29 cellular contexts compared by ENCODE assay signal in the genomic region with DNA sequence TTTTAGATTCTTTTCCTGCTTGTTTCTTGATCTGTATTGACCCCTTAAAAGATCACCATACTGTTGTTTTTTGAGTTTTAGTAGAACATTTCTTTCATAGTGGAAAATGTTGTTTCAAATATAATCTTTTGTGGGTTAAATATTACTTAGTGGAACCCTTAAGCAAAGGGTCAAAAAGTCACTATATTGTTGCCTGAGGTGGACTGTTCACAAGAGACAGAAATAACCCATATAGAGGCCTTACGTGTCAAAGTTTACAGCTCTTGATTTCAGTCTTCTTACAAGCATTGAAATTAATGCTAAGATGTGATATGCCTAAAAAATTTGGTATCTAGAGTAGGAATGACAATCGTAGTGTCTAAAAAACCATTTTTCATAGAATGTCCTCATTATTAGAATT. TPM values are rescaled to one million over a fixed set of nuclear protein-coding genes. Genes with fewer than 3 reads are reported as not detected.
DNase-seq lines count a peak whose midpoint lies in the region; ATAC-seq and TF ChIP-seq lines count a peak whose summit lies in the region.
"Had no signal": no experiment of that assay in that cellular context is flagged by ENCODE, and none has a peak within 500 bp of the region (broad histone marks: within the 10 kb centered on the region; RNA-seq: fewer than 3 reads in every experiment).

No MANE protein-coding gene starts in this region.

- no peak overlapping the region for H4K91ac ChIP-seq in mesenchymal stem cell (ENCODE audit: low read length)

- no peaks in the 10 kb centered on the region for H3K9me3 ChIP-seq in SK-N-MC (ENCODE audit: low read depth, low read length)
- no peaks in the 10 kb centered on the region for H3K9me3 ChIP-seq in mesenchymal stem cell (ENCODE audit: control insufficient read depth, low read length)
- H3K9me3 ChIP-seq in skeletal muscle tissue (ENCODE audit: control insufficient read depth in 3 of 3, low read length in 3 of 3), result no peaks in the 10 kb centered on the region
- H3K9me3 ChIP-seq: adrenal gland, Caco-2 had no signal

- DNase-seq in SK-N-MC (ENCODE audit: low read depth, low spot score) (no peak), mesenchymal stem cell (no peak), GM10266 (ENCODE audit: extremely low spot score) (no peak), NCI-H2196 treated with DMSO at 0.1 percent for 48 hours (lab: John Stamatoyannopoulos, UW; ENCODE audit: unreplicated experiment) (no peak)
- DNase-seq: activated CD4-positive, alpha-beta T cell treated with anti-CD3 and anti-CD28 coated beads, Interleukin-2, amount 50 U/mL, for 4 hours; activated CD4-positive, CD25-positive, alpha-beta regulatory T cell; activated naive CD4-positive, alpha-beta T cell treated with Interleukin-2 at 50 U/mL for 16 hours; adrenal gland; Caco-2; effector memory CD4-positive, alpha-beta T cell; foreskin keratinocyte; Karpas-422; left colon; mesendoderm; naive B cell; NCI-H1694; NCI-H510A treated with DMSO at 0.1 percent for 48 hours; PC-3; Right ventricle myocardium superior; stimulated activated CD4-positive, alpha-beta T cell treated with anti-CD3 and anti-CD28 coated beads, Interleukin-12 subunit alpha, Interleukin-12 subunit beta, amount 100 ng/mL, for 4 hours; stimulated activated CD4-positive, alpha-beta T cell treated with anti-CD3 and anti-CD28 coated beads, Interleukin-4, amount 100 ng/mL, for 1 hour; SW 1271 had no signal

- no peak overlapping the region for H2BK120ac ChIP-seq in mesenchymal stem cell (ENCODE audit: low read depth, low read length)

- H3K36me3 ChIP-seq in SK-N-MC (ENCODE audit: insufficient read depth, low read length), result peaks cover 39% of the 10 kb centered on the region
- H3K36me3 ChIP-seq in mesenchymal stem cell (ENCODE audit: control insufficient read depth in 1 of 2, insufficient read depth in 2 of 2, low read depth in 1 of 2, low read length in 2 of 2), result peaks cover 0 to 31% of the 10 kb centered on the region in 2 experiments
- H3K36me3 ChIP-seq in skeletal muscle tissue (ENCODE audit: control insufficient read depth in 3 of 3, insufficient read depth in 3 of 3, low read length in 3 of 3), result peaks cover 4 to 14% (median 10%) of the 10 kb centered on the region in 3 donors

- H2BK12ac ChIP-seq in mesenchymal stem cell (ENCODE audit: low read length in 2 of 2), result no peak overlapping the region

- no peak overlapping the region for H3K4me3 ChIP-seq in SK-N-MC
- peak overlapping the region in 1 of 2 experiments; percentile 93 for H3K4me3 ChIP-seq in mesenchymal stem cell (ENCODE audit: insufficient read depth in 1 of 2, low read depth in 1 of 2, low read length in 2 of 2)
- no peak overlapping the region for H3K4me3 ChIP-seq in skeletal muscle tissue (ENCODE audit: low read length in 3 of 3)
- H3K4me3 ChIP-seq: GM23338, hepatocyte had no signal

- H3K27ac ChIP-seq in SK-N-MC, result 0 out of 2 replicates have a peak overlapping the region, but pooled peaks have one; percentile 33
- no peak overlapping the region for H3K27ac ChIP-seq in mesenchymal stem cell (ENCODE audit: low read length, poor library complexity, severe bottlenecking)
- H3K27ac ChIP-seq in skeletal muscle tissue (ENCODE audit: low read depth, low read length), result no peak overlapping the region
- H3K27ac ChIP-seq: C4-2B, foreskin keratinocyte, hepatocyte had no signal

- H3K4me2 ChIP-seq in mesenchymal stem cell (ENCODE audit: low read length, poor library complexity, severe bottlenecking), result no peak overlapping the region
- H3K4me2 ChIP-seq: GM23338, hepatocyte had no signal

- H3K4ac ChIP-seq in mesenchymal stem cell (ENCODE audit: low read depth in 1 of 2, low read length in 2 of 2), result no peak overlapping the region

- H3K79me1 ChIP-seq in mesenchymal stem cell (replicated peaks; ENCODE audit: low read length, poor library complexity, severe bottlenecking), result peaks cover 7% of the 10 kb centered on the region

- no peak overlapping the region for H2BK5ac ChIP-seq in mesenchymal stem cell (ENCODE audit: low read depth, low read length, poor library complexity, severe bottlenecking)

- H4K8ac ChIP-seq in mesenchymal stem cell (ENCODE audit: low read length), result no peak overlapping the region

- no peak overlapping the region for H3K14ac ChIP-seq in mesenchymal stem cell (ENCODE audit: low read length in 2 of 2)

- ATAC-seq in GM18861 (IDR thresholded peaks at IDR 0.05; ENCODE audit: unreplicated experiment) (peak; percentile 52), GM21576 (IDR thresholded peaks at IDR 0.05; ENCODE audit: unreplicated experiment) (no peak), HG03432 (IDR thresholded peaks at IDR 0.05; ENCODE audit: unreplicated experiment) (no peak)
- ATAC-seq: foreskin keratinocyte, GM23338, left colon, PC-3 had no signal

- no peak overlapping the region for H2BK15ac ChIP-seq in mesenchymal stem cell (ENCODE audit: low read depth, poor library complexity, severe bottlenecking)

- no peak overlapping the region for H3K18ac ChIP-seq in mesenchymal stem cell (ENCODE audit: low read depth in 1 of 2, low read length in 2 of 2)

- H2AK5ac ChIP-seq in mesenchymal stem cell (ENCODE audit: low read length, severe bottlenecking), result no peak overlapping the region

- H3K4me1 ChIP-seq in mesenchymal stem cell (ENCODE audit: control insufficient read depth, insufficient read depth, low read depth, low read length) (no peaks in the 10 kb centered on the region), skeletal muscle tissue (ENCODE audit: control insufficient read depth in 3 of 3, insufficient read depth in 3 of 3, low read length in 3 of 3) (peaks cover 13 to 18% (median 17%) of the 10 kb centered on the region in 3 donors)
- H3K4me1 ChIP-seq: Caco-2 had no signal

- H3K23ac ChIP-seq in mesenchymal stem cell (ENCODE audit: low read length in 2 of 2), result no peak overlapping the region

- WGBS in mesenchymal stem cell, result no CpG with 5 or more reads among the region's 2 CpGs

- no peak overlapping the region for H2AFZ ChIP-seq in mesenchymal stem cell (ENCODE audit: low read depth, low read length)
- H2AFZ ChIP-seq: GM23338, hepatocyte had no signal

- no peak overlapping the region for H3K9ac ChIP-seq in SK-N-MC (ENCODE audit: insufficient read length)
- H3K9ac ChIP-seq in mesenchymal stem cell (ENCODE audit: low read length), result peak overlapping the region; percentile 99
- H3K9ac ChIP-seq in skeletal muscle tissue (ENCODE audit: low read depth in 1 of 3, low read length in 3 of 3), result peak overlapping the region; percentile 5 to 35 (median 20)

- TF ChIP-seq CTCF in GM10266 (IDR thresholded peaks at IDR 0.05; ENCODE audit: control insufficient read depth, insufficient read depth, low read depth, missing control alignments), result no peak

- H3K27me3 ChIP-seq in mesenchymal stem cell (ENCODE audit: control insufficient read depth in 1 of 2, insufficient read depth in 1 of 2, low read length in 2 of 2) (no peaks in the 10 kb centered on the region), skeletal muscle tissue (ENCODE audit: control insufficient read depth in 3 of 3, insufficient read depth in 3 of 3, low read length in 3 of 3) (no peaks in the 10 kb centered on the region)
- H3K27me3 ChIP-seq: adrenal gland, foreskin keratinocyte, hepatocyte had no signal

RNA-seq across cellular contexts. Expression of a gene that starts 6.3 kb away (rescaled TPM):
- 15.9 TPM for polyA plus RNA-seq in mesenchymal stem cell (2013, experiment 1 of 2)
- polyA plus RNA-seq in mesenchymal stem cell (2013, experiment 2 of 2), result 16.1 TPM
- 53.8 TPM for total RNA-seq in skeletal muscle tissue

RNA-seq across cellular contexts. Expression of a gene that starts 32.2 kb away (rescaled TPM):
- 77.5 TPM for polyA plus RNA-seq in mesenchymal stem cell (2013, experiment 1 of 2)
- 71.5 TPM for polyA plus RNA-seq in mesenchymal stem cell (2013, experiment 2 of 2)
- 124 TPM for total RNA-seq in skeletal muscle tissue

RNA-seq across cellular contexts. Expression of a gene that starts 34.7 kb away (rescaled TPM):
- 0.01 TPM for polyA plus RNA-seq in mesenchymal stem cell (2013, experiment 1 of 2)
- polyA plus RNA-seq in mesenchymal stem cell (2013, experiment 2 of 2), result not detected
- total RNA-seq in skeletal muscle tissue, result 1.6 TPM
- total RNA-seq: PC-3 had no signal
